Comparison of ENCODE assay signal across 37 cellular contexts in the genomic region with DNA sequence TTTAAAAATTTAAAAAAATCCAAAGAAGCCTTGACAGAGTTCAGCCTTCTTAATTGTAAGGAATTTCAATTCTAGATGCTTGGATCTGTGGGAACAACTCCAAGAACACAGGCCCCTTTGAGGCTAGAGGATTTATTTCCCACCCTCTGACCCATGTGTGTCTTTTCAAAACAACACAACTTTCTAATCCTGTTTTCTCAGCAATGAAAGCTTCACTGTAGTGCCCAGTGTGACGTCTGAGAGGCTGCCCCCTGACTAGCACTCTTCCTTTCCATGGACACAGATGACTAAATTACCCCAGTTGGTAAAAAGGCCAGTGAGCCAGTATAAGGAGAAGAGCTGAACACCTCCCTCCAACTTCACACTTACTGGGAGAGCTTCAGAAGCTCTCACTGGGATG. TPM values are rescaled to one million over a fixed set of nuclear protein-coding genes. Genes with fewer than 3 reads are reported as not detected.
"Had no signal": no experiment of that assay in that cellular context is flagged by ENCODE, and none has a peak within 500 bp of the region (broad histone marks: within the 10 kb centered on the region; RNA-seq: fewer than 3 reads in every experiment).

No MANE protein-coding gene starts in this region.

- H3K4me3 Mint-ChIP-seq: activated CD4-positive, alpha-beta memory T cell treated with anti-CD3 and anti-CD28 coated beads, Interleukin-2, amount 10 ng/mL, durations not matched to agents 7 days and 5 days; activated CD4-positive, alpha-beta T cell treated with anti-CD3 and anti-CD28 coated beads for 36 hours; activated CD4-positive, alpha-beta T cell treated with anti-CD3 and anti-CD28 coated beads, Interleukin-2, amount 10 ng/mL, durations not matched to agents 7 days and 5 days; activated CD8-positive, alpha-beta memory T cell treated with anti-CD3 and anti-CD28 coated beads, Interleukin-2, amount 10 ng/mL, durations not matched to agents 7 days and 5 days; activated CD8-positive, alpha-beta T cell treated with anti-CD3 and anti-CD28 coated beads, Interleukin-2, amount 10 ng/mL, durations not matched to agents 7 days and 5 days; activated naive CD4-positive, alpha-beta T cell treated with anti-CD3 and anti-CD28 coated beads, Interleukin-2, amount 10 ng/mL, durations not matched to agents 7 days and 5 days; activated naive CD4-positive, alpha-beta T cell treated with anti-CD3 and anti-CD28 coated beads, Interleukin-2, amount 50 U/mL, for 24 hours; activated naive CD8-positive, alpha-beta T cell; activated naive CD8-positive, alpha-beta T cell treated with anti-CD3 and anti-CD28 coated beads, Interleukin-2, amount 10 ng/mL, durations not matched to agents 7 days and 5 days; activated naive CD8-positive, alpha-beta T cell treated with anti-CD3 and anti-CD28 coated beads, Interleukin-2, amount 50 U/mL, for 24 hours; activated T-cell treated with anti-CD3 and anti-CD28 coated beads, Interleukin-2, amount 50 U/mL, for 24 hours; brain; central memory CD8-positive, alpha-beta T cell; T-cell; T-helper 17 cell; T-helper 2 cell treated with Interferon-gamma antibody and Interleukin-4, amounts not matched to agents 5 μg/mL and 100 μg/mL, for 36 hours had no signal

- H3K27ac ChIP-seq: ascending aorta, cardiac muscle cell, VCaP had no signal

- ATAC-seq: activated CD4-positive, alpha-beta T cell treated with anti-CD3 and anti-CD28 coated beads for 36 hours; activated CD4-positive, CD25-positive, alpha-beta regulatory T cell treated with anti-CD3 and anti-CD28 coated beads, Interleukin-2, amount 50 U/mL, for 24 hours; activated CD8-positive, alpha-beta memory T cell treated with anti-CD3 and anti-CD28 coated beads, Interleukin-2, amount 10 ng/mL, durations not matched to agents 7 days and 5 days; activated CD8-positive, alpha-beta T cell treated with anti-CD3 and anti-CD28 coated beads, Interleukin-2, amount 10 ng/mL, durations not matched to agents 7 days and 5 days; activated naive CD8-positive, alpha-beta T cell treated with anti-CD3 and anti-CD28 coated beads, Interleukin-2, amount 50 U/mL, for 24 hours; T-cell; T-helper 17 cell had no signal

- H3K36me3 Mint-ChIP-seq: activated naive CD4-positive, alpha-beta T cell treated with anti-CD3 and anti-CD28 coated beads, Interleukin-2, amount 10 ng/mL, durations not matched to agents 7 days and 5 days; activated naive CD4-positive, alpha-beta T cell treated with anti-CD3 and anti-CD28 coated beads, Interleukin-2, amount 50 U/mL, for 24 hours; activated naive CD8-positive, alpha-beta T cell; activated naive CD8-positive, alpha-beta T cell treated with anti-CD3 and anti-CD28 coated beads, Interleukin-2, amount 10 ng/mL, durations not matched to agents 7 days and 5 days; brain; T-cell had no signal

- H3K36me3 ChIP-seq: ascending aorta, cardiac muscle cell had no signal

- H3K4me1 Mint-ChIP-seq: brain had no signal

- H3K9me3 ChIP-seq: ascending aorta had no signal

- H3K27me3 ChIP-seq: ascending aorta had no signal

- DNase-seq: activated CD4-positive, alpha-beta memory T cell treated with anti-CD3 and anti-CD28 coated beads, Interleukin-2, amount 10 ng/mL, durations not matched to agents 7 days and 5 days; activated CD4-positive, alpha-beta T cell treated with anti-CD3 and anti-CD28 coated beads for 1 hour; activated CD4-positive, alpha-beta T cell treated with anti-CD3 and anti-CD28 coated beads for 36 hours; activated CD4-positive, alpha-beta T cell treated with anti-CD3 and anti-CD28 coated beads for 48 hours; activated CD4-positive, alpha-beta T cell treated with anti-CD3 and anti-CD28 coated beads, Interleukin-2, amount 10 ng/mL, durations not matched to agents 7 days and 5 days; activated CD4-positive, alpha-beta T cell treated with anti-CD3 and anti-CD28 coated beads, Interleukin-2, amount 50 U/mL, for 48 hours; activated CD4-positive, CD25-positive, alpha-beta regulatory T cell; activated CD8-positive, alpha-beta memory T cell treated with anti-CD3 and anti-CD28 coated beads for 24 hours; activated CD8-positive, alpha-beta memory T cell treated with anti-CD3 and anti-CD28 coated beads, Interleukin-2, amount 10 ng/mL, durations not matched to agents 7 days and 5 days; activated CD8-positive, alpha-beta memory T cell treated with anti-CD3 and anti-CD28 coated beads, Interleukin-2, amount 50 U/mL, for 48 hours; activated CD8-positive, alpha-beta T cell treated with anti-CD3 and anti-CD28 coated beads, Interleukin-2, amount 10 ng/mL, durations not matched to agents 7 days and 5 days; activated effector memory CD4-positive, alpha-beta T cell treated with Interleukin-2 at 50 U/mL for 16 hours; activated gamma-delta T cell; activated naive CD4-positive, alpha-beta T cell treated with anti-CD3 and anti-CD28 coated beads, Interleukin-2, amount 10 ng/mL, durations not matched to agents 7 days and 5 days; activated naive CD4-positive, alpha-beta T cell treated with Interleukin-2 at 50 U/mL for 16 hours; activated naive CD8-positive, alpha-beta T cell treated with anti-CD3 and anti-CD28 coated beads, Interleukin-2, amount 10 ng/mL, durations not matched to agents 7 days and 5 days; activated naive CD8-positive, alpha-beta T cell treated with anti-CD3 and anti-CD28 coated beads, Interleukin-2, amount 50 U/mL, for 24 hours; activated T-cell treated with anti-CD3 and anti-CD28 coated beads, Interleukin-2, amount 50 U/mL, for 24 hours; activated T-cell treated with anti-CD3 and anti-CD28 coated beads, Interleukin-2, amount 50 U/mL, for 48 hours; amygdala; anterior cingulate cortex; caudate nucleus; T-cell; T-helper 17 cell; T-helper 9 cell had no signal

- H3K9me3 Mint-ChIP-seq: activated CD4-positive, alpha-beta memory T cell treated with anti-CD3 and anti-CD28 coated beads, Interleukin-2, amount 10 ng/mL, durations not matched to agents 7 days and 5 days; activated naive CD4-positive, alpha-beta T cell treated with anti-CD3 and anti-CD28 coated beads, Interleukin-2, amount 10 ng/mL, durations not matched to agents 7 days and 5 days; activated naive CD4-positive, alpha-beta T cell treated with anti-CD3 and anti-CD28 coated beads, Interleukin-2, amount 50 U/mL, for 24 hours; activated naive CD8-positive, alpha-beta T cell treated with anti-CD3 and anti-CD28 coated beads, Interleukin-2, amount 50 U/mL, for 24 hours; activated T-cell treated with anti-CD3 and anti-CD28 coated beads, Interleukin-2, amount 50 U/mL, for 24 hours; activated T-helper 2 cell treated with anti-CD3 and anti-CD28 coated beads, Interferon-gamma antibody, Interleukin-2, Interleukin-4, amounts not matched to agents 10 μg/mL and 5 μg/mL and 100 μg/mL, durations not matched to agents 14 hours and 24 hours and 36 hours; central memory CD8-positive, alpha-beta T cell; T-cell; T-helper 2 cell treated with Interferon-gamma antibody and Interleukin-4, amounts not matched to agents 5 μg/mL and 100 μg/mL, for 36 hours had no signal

- H3K27me3 Mint-ChIP-seq: activated CD4-positive, alpha-beta T cell treated with anti-CD3 and anti-CD28 coated beads for 36 hours; activated naive CD4-positive, alpha-beta T cell treated with anti-CD3 and anti-CD28 coated beads, Interleukin-2, amount 50 U/mL, for 24 hours; activated naive CD8-positive, alpha-beta T cell; activated naive CD8-positive, alpha-beta T cell treated with anti-CD3 and anti-CD28 coated beads, Interleukin-2, amount 50 U/mL, for 24 hours; activated T-cell treated with anti-CD3 and anti-CD28 coated beads, Interleukin-2, amount 50 U/mL, for 24 hours; T-helper 17 cell had no signal

- H3K4me3 ChIP-seq: ascending aorta, cardiac muscle cell had no signal

- H3K4me1 ChIP-seq: ascending aorta had no signal

- H3K27ac Mint-ChIP-seq: activated CD4-positive, alpha-beta memory T cell treated with anti-CD3 and anti-CD28 coated beads, Interleukin-2, amount 10 ng/mL, durations not matched to agents 7 days and 5 days; activated CD4-positive, alpha-beta T cell treated with anti-CD3 and anti-CD28 coated beads for 36 hours; activated CD4-positive, alpha-beta T cell treated with anti-CD3 and anti-CD28 coated beads, Interleukin-2, amount 10 ng/mL, durations not matched to agents 7 days and 5 days; activated CD8-positive, alpha-beta memory T cell treated with anti-CD3 and anti-CD28 coated beads, Interleukin-2, amount 10 ng/mL, durations not matched to agents 7 days and 5 days; activated CD8-positive, alpha-beta T cell treated with anti-CD3 and anti-CD28 coated beads, Interleukin-2, amount 10 ng/mL, durations not matched to agents 7 days and 5 days; activated naive CD4-positive, alpha-beta T cell treated with anti-CD3 and anti-CD28 coated beads, Interleukin-2, amount 10 ng/mL, durations not matched to agents 7 days and 5 days; activated naive CD4-positive, alpha-beta T cell treated with anti-CD3 and anti-CD28 coated beads, Interleukin-2, amount 50 U/mL, for 24 hours; activated naive CD8-positive, alpha-beta T cell; activated naive CD8-positive, alpha-beta T cell treated with anti-CD3 and anti-CD28 coated beads, Interleukin-2, amount 10 ng/mL, durations not matched to agents 7 days and 5 days; activated naive CD8-positive, alpha-beta T cell treated with anti-CD3 and anti-CD28 coated beads, Interleukin-2, amount 50 U/mL, for 24 hours; activated T-cell treated with anti-CD3 and anti-CD28 coated beads, Interleukin-2, amount 50 U/mL, for 24 hours; activated T-helper 2 cell treated with anti-CD3 and anti-CD28 coated beads, Interferon-gamma antibody, Interleukin-2, Interleukin-4, amounts not matched to agents 10 μg/mL and 5 μg/mL and 100 μg/mL, durations not matched to agents 14 hours and 24 hours and 36 hours; brain; T-cell; T-helper 17 cell; T-helper 2 cell treated with Interferon-gamma antibody and Interleukin-4, amounts not matched to agents 5 μg/mL and 100 μg/mL, for 36 hours had no signal

RNA-seq across cellular contexts. Expression of gene CCR6, which starts 16.5 kb away (rescaled TPM):
- total RNA-seq: activated T-helper 2 cell treated with anti-CD3 and anti-CD28 coated beads, Interferon-gamma antibody, Interleukin-2, Interleukin-4, amounts not matched to agents 10 μg/mL and 5 μg/mL and 100 μg/mL, durations not matched to agents 14 hours and 24 hours and 36 hours; ascending aorta; bronchial epithelial cell; cardiac muscle cell had no signal

RNA-seq across cellular contexts. Expression of gene GPR31, which starts 51.4 kb away (rescaled TPM):
- total RNA-seq: activated CD4-positive, alpha-beta memory T cell treated with anti-CD3 and anti-CD28 coated beads, Interleukin-2, amount 10 ng/mL, durations not matched to agents 7 days and 5 days; activated CD4-positive, alpha-beta T cell treated with anti-CD3 and anti-CD28 coated beads for 36 hours; activated CD4-positive, alpha-beta T cell treated with anti-CD3 and anti-CD28 coated beads, Interleukin-2, amount 10 ng/mL, durations not matched to agents 7 days and 5 days; activated CD8-positive, alpha-beta memory T cell treated with anti-CD3 and anti-CD28 coated beads, Interleukin-2, amount 10 ng/mL, durations not matched to agents 7 days and 5 days; activated CD8-positive, alpha-beta T cell treated with anti-CD3 and anti-CD28 coated beads, Interleukin-2, amount 10 ng/mL, durations not matched to agents 7 days and 5 days; activated naive CD8-positive, alpha-beta T cell treated with anti-CD3 and anti-CD28 coated beads, Interleukin-2, amount 10 ng/mL, durations not matched to agents 7 days and 5 days; activated T-helper 2 cell treated with anti-CD3 and anti-CD28 coated beads, Interferon-gamma antibody, Interleukin-2, Interleukin-4, amounts not matched to agents 10 μg/mL and 5 μg/mL and 100 μg/mL, durations not matched to agents 14 hours and 24 hours and 36 hours; ascending aorta; bronchial epithelial cell; cardiac muscle cell; T-cell; T-helper 1 cell treated with Interleukin-12 subunit alpha and Interleukin-12 subunit beta and Interleukin-4 antibody, amounts not matched to agents 30 ng/mL and 1 ng/mL, for 36 hours; T-helper 17 cell had no signal
